Comparison of ENCODE assay signal across 3 cellular contexts in the genomic region with DNA sequence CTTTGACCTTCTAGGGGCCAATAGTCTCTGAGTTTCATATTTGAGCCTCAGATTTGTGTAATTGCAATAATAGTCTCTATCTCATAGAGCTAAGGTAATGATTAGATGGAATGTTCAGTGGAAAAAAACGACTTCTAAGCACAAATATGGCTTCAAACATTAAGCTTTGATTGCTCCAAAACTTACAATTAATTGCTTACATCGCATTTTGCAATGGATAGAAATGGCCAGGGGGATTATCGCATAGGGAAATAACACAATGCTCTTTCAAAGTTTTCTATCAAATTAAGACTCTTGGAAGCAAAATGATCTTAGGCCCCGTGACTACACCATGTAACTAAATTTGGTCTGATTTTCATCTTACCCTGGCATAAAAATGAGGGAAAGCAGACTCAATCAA.
A peak's percentile ranks its signal among the peaks of the same experiment; 100 is the strongest.
TF ChIP-seq lines count a peak whose summit lies in the region.

No MANE protein-coding gene starts in this region.

TF ChIP-seq in HepG2, 621 proteins besides CTCF, POLR2A, EP300 and RAD21:
- no peak for TF ChIP-seq ARHGAP35 (CRISPR knock-in tag; IDR thresholded peaks at IDR 0.05; ENCODE audit: borderline replicate concordance)
- TF ChIP-seq MAFF (IDR thresholded peaks at IDR 0.05; ENCODE audit: low read depth, low read length): peak; percentile 66
- peak; percentile 66 to 68 for TF ChIP-seq MAFK (conservative IDR thresholded peaks at IDR 0.05 in 1 of 2, IDR thresholded peaks at IDR 0.05 in 1 of 2; ENCODE audit: low read length in 2 of 2)

TF ChIP-seq in A549, 52 proteins besides CTCF, POLR2A, EP300 and RAD21:
- TF ChIP-seq NPAS2 (CRISPR knock-in tag; IDR thresholded peaks at IDR 0.05; ENCODE audit: borderline replicate concordance): no peak
- no peak for TF ChIP-seq BHLHE40 (IDR thresholded peaks at IDR 0.05; ENCODE audit: low read depth, low read length)
- no peak for TF ChIP-seq ZFP36 (IDR thresholded peaks at IDR 0.05; ENCODE audit: borderline replicate concordance, partially characterized antibody)
- TF ChIP-seq, protein P1, sequence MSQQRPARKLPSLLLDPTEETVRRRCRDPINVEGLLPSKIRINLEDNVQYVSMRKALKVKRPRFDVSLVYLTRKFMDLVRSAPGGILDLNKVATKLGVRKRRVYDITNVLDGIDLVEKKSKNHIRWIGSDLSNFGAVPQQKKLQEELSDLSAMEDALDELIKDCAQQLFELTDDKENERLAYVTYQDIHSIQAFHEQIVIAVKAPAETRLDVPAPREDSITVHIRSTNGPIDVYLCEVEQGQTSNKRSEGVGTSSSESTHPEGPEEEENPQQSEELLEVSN (IDR thresholded peaks at IDR 0.05; ENCODE audit: borderline replicate concordance, low read depth): no peak
- TF ChIP-seq, protein P2, sequence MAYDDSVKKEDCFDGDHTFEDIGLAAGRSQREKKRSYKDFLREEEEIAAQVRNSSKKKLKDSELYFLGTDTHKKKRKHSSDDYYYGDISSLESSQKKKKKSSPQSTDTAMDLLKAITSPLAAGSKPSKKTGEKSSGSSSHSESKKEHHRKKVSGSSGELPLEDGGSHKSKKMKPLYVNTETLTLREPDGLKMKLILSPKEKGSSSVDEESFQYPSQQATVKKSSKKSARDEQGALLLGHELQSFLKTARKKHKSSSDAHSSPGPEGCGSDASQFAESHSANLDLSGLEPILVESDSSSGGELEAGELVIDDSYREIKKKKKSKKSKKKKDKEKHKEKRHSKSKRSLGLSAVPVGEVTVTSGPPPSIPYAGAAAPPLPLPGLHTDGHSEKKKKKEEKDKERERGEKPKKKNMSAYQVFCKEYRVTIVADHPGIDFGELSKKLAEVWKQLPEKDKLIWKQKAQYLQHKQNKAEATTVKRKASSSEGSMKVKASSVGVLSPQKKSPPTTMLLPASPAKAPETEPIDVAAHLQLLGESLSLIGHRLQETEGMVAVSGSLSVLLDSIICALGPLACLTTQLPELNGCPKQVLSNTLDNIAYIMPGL (CRISPR knock-in tag; IDR thresholded peaks at IDR 0.05; ENCODE audit: borderline replicate concordance): no peak
- TF ChIP-seq JUN (IDR thresholded peaks at IDR 0.05): no peak
- TF ChIP-seq MAFK (IDR thresholded peaks at IDR 0.05; ENCODE audit: partially characterized antibody): peak; percentile 75
- TF ChIP-seq MYC (IDR thresholded peaks at IDR 0.05; ENCODE audit: borderline replicate concordance, low read length): no peak
- TF ChIP-seq, protein P3, sequence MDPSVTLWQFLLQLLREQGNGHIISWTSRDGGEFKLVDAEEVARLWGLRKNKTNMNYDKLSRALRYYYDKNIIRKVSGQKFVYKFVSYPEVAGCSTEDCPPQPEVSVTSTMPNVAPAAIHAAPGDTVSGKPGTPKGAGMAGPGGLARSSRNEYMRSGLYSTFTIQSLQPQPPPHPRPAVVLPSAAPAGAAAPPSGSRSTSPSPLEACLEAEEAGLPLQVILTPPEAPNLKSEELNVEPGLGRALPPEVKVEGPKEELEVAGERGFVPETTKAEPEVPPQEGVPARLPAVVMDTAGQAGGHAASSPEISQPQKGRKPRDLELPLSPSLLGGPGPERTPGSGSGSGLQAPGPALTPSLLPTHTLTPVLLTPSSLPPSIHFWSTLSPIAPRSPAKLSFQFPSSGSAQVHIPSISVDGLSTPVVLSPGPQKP (IDR thresholded peaks at IDR 0.05; ENCODE audit: low read depth, low read length): no peak

TF ChIP-seq in IMR-90, 13 proteins besides CTCF, POLR2A, EP300 and RAD21:
- no peak for TF ChIP-seq FOS (IDR thresholded peaks at IDR 0.05; ENCODE audit: low read depth, low read length)
- TF ChIP-seq MAFK (IDR thresholded peaks at IDR 0.05; ENCODE audit: low read depth, low read length): 0 out of 2 replicates have a peak, but pooled peaks have one; percentile 17
- TF ChIP-seq CEBPB (IDR thresholded peaks at IDR 0.05; ENCODE audit: low read depth, low read length): no peak
- no peak for TF ChIP-seq SMC3 (IDR thresholded peaks at IDR 0.05; ENCODE audit: low read depth, low read length)
- no peak for TF ChIP-seq RFX5 (IDR thresholded peaks at IDR 0.05; ENCODE audit: low read depth, low read length)
- TF ChIP-seq, protein P3 (IDR thresholded peaks at IDR 0.05; ENCODE audit: borderline replicate concordance, low read depth, low read length): no peak
